Comparison of ENCODE assay signal across 8 cellular contexts in the genomic region with DNA sequence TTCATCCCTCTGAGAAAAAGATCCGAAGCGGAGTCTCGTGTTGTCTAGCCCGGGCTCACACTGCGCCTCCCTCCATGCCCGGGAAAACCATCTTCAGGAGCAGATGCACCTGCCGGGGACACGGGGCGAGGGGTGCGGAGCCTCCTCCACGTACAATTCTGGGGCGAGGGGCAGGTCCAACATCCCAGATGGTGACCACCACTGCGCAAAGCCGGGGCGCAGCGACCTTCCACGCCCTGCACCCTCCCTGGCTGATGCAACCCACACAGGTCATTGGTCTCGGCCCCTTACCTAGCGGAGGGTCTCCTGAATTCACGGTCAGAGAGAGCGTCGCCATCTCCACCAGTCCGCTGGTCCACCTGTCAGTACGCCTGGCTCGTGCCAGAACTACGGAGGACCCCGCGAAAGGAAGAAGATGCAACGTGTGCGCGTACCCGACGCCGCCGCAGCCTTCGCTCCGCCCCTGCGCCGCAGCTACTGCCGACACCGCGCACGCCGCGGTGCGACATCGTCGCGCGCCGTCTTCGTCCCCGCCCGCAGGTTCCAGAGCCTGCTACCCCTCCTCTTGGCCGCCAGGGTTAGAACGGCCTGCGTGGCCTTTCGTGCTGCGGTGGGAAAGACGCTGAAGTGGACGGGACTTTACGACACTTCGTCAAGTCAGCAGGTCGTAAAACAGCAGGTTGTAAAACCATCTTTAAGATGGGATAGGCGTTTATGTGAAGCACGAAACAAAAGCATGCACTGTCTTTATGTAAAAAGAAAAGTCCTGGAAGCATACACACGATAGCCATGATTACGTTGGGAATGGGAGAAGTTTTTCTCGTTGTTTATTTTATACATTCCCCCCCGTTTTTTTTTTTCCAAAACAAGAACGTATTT. TPM values are rescaled to one million over a fixed set of nuclear protein-coding genes. Genes with fewer than 3 reads are reported as not detected.
A peak's percentile ranks its signal among the peaks of the same experiment; 100 is the strongest.
DNase-seq lines count a peak whose midpoint lies in the region; ATAC-seq, FAIRE-seq and TF ChIP-seq lines count a peak whose summit lies in the region.

Gene EPRS1 (minus strand): TSS at position 454 of the 879 bp plus-strand sequence. CDS start 117 bp downstream, at position 337.

- ATAC-seq in GM19324 (IDR thresholded peaks at IDR 0.05; ENCODE audit: low FRiP score, unreplicated experiment) (peak; percentile 100), HG03520 (IDR thresholded peaks at IDR 0.05; ENCODE audit: unreplicated experiment) (peak; percentile 99), HepG2 (peak; percentile 97)

- H3K4me2 ChIP-seq in BLaER1 treated with 17β-estradiol and CSF1 and Interleukin-3, amounts not matched to agents 10 nM and 100 nM, result peak within 1 kb of the TSS; percentile 73 to 100 (median 82)
- peak within 1 kb of the TSS; percentile 81 for H3K4me2 ChIP-seq in HepG2 (ENCODE audit: low read depth, low read length)

- intact Hi-C loops in HepG2 (cut with micrococcal nuclease; ENCODE audit: unreplicated experiment), result loop anchor here (1.0 kb wide), 1 partner anchor 48 kb away; the partner anchor contains the start of gene IARS2

- TF ChIP-seq POLR2A in HepG2 (IDR thresholded peaks at IDR 0.05; ENCODE audit: insufficient read depth in 1 of 2, low read depth in 2 of 2, low read length in 2 of 2), result peak; percentile 74 to 92

- H3K9ac ChIP-seq in BLaER1 treated with 17β-estradiol and CSF1 and Interleukin-3, amounts not matched to agents 10 nM and 100 nM, result peak within 1 kb of the TSS; percentile 77 to 90 (median 85)
- peak within 1 kb of the TSS; percentile 84 for H3K9ac ChIP-seq in HepG2 (ENCODE audit: insufficient read depth, low read depth, low read length)

- H3K79me2 ChIP-seq in HepG2 (ENCODE audit: insufficient read depth, low read length), result peaks cover 39% of the 10 kb centered on the region

- POLR2A ChIA-PET in HepG2 (lab: Yijun Ruan, JAX), result interaction anchor here (0.7 to 1.0 kb wide), 5 partner anchors 17 to 162 kb away, joined by 3 to 9 read pairs (median 3); partner anchors contain the start of genes IARS2 and SLC30A10

- CTCF ChIA-PET in HepG2 (lab: Yijun Ruan, JAX; ENCODE audit: low intra/inter-chr PET ratio, low total read pairs), result interaction anchor here (0.6 kb wide), 1 partner anchor 13 kb away, joined by 3 read pairs; no protein-coding TSS in a partner anchor

- TF ChIP-seq CTCF in HepG2 (CRISPR knock-in tag; IDR thresholded peaks at IDR 0.05), result peak; percentile 87

- TSS peak; percentile 69 for BruUV-seq in HepG2 (replicated peaks; lab: Mats Ljungman, UMichigan)

- H3K27ac ChIP-seq in BLaER1 treated with 17β-estradiol and CSF1 and Interleukin-3, amounts not matched to agents 10 nM and 100 nM, result peak within 1 kb of the TSS; percentile 57 to 83 (median 77)
- H3K27ac ChIP-seq in HepG2 (ENCODE audit: extremely low read length, insufficient read depth, low read length), result peak within 1 kb of the TSS; percentile 78

- in situ Hi-C loops in HepG2 (cut with HindIII; ENCODE audit: extremely low pct_ligation_motif_present, low pct_unique_long_range_greater_than_20kb), result loop anchor here (5.0 kb wide), 1 partner anchor 41 kb away; the partner anchor contains the start of gene BPNT1

- H3K4me1 ChIP-seq in BLaER1 treated with 17β-estradiol and CSF1 and Interleukin-3, amounts not matched to agents 10 nM and 100 nM, result peaks cover 24 to 31% (median 28%) of the 10 kb centered on the region in 10 experiments
- peaks cover 22% of the 10 kb centered on the region for H3K4me1 ChIP-seq in HepG2 (ENCODE audit: insufficient read depth, low read length)

- peak; percentile 98 for FAIRE-seq in HepG2 (lab: Jason Lieb, UNC)

- WGBS in HepG2 (ENCODE audit: low lambda C conversion rate), result 3% methylated on average over 22 of the region's 71 CpGs

- H3K4me3 ChIP-seq in BLaER1 treated with 17β-estradiol and CSF1 and Interleukin-3, amounts not matched to agents 10 nM and 100 nM, result peak within 1 kb of the TSS; percentile 78 to 97 (median 88)
- H3K4me3 ChIP-seq in HepG2 (replicated peaks in 1 of 3; ENCODE audit: insufficient read depth in 1 of 3, low read depth in 2 of 3, low read length in 3 of 3), result peak within 1 kb of the TSS; percentile 94 to 96 (median 96)

- DNase-seq in NCI-H69 (lab: John Stamatoyannopoulos, UW) (peak; percentile 99), dermis blood vessel endothelial cell (peak; percentile 99), HepG2 (ENCODE audit: low spot score) (peak; percentile 93)
- DNase-seq in activated CD4-positive, alpha-beta T cell treated with anti-CD3 and anti-CD28 coated beads, Interleukin-2, amount 50 U/mL, for 24 hours (ENCODE audit: low read depth in 1 of 2, low spot score in 1 of 2), result peak; percentile 84 to 91
- DNase-seq in stimulated activated CD4-positive, alpha-beta T cell treated with anti-CD3 and anti-CD28 coated beads, Interleukin-4, amount 100 ng/mL, for 24 hours, result peak; percentile 94

- peaks cover 0 to 40% (median 16%) of the 10 kb centered on the region in 11 experiments; a peak in 13 of 22 replicates for H4K20me1 ChIP-seq in BLaER1 treated with 17β-estradiol and CSF1 and Interleukin-3, amounts not matched to agents 10 nM and 100 nM
- no peaks in the 10 kb centered on the region; the same call in 1 of the 2 replicates for H4K20me1 ChIP-seq in HepG2 (ENCODE audit: insufficient read depth, low read length)

- TF ChIP-seq EP300 in HepG2 (IDR thresholded peaks at IDR 0.05; ENCODE audit: low read depth in 2 of 2, low read length in 2 of 2), result no peak
- TF ChIP-seq EP300 in HepG2 (CRISPR knock-in tag; IDR thresholded peaks at IDR 0.05; ENCODE audit: borderline replicate concordance), result peak; percentile 18; the same call in 1 of the 2 replicates

- H3K36me3 ChIP-seq in BLaER1 treated with 17β-estradiol and CSF1 and Interleukin-3, amounts not matched to agents 10 nM and 100 nM, result peaks cover under 1 to 15% (median 12%) of the 10 kb centered on the region in 11 experiments; a peak in 17 of 22 replicates
- 0 out of 5 replicates have a peak, but pooled peaks cover 1 to 6% of the 10 kb centered on the region in 2 experiments for H3K36me3 ChIP-seq in HepG2 (replicated peaks in 1 of 2; ENCODE audit: control insufficient read depth in 1 of 2, insufficient read depth in 2 of 2, low read length in 2 of 2)

- no peaks in the 10 kb centered on the region for H3K9me3 ChIP-seq in BLaER1 treated with 17β-estradiol and CSF1 and Interleukin-3, amounts not matched to agents 10 nM and 100 nM (replicated peaks in 1 of 11)
- no peaks in the 10 kb centered on the region for H3K9me3 ChIP-seq in HepG2 (ENCODE audit: low read length)

- TF ChIP-seq RAD21 in HepG2 (CRISPR knock-in tag; IDR thresholded peaks at IDR 0.05), result peak; percentile 44; the same call in 1 of the 2 replicates

- H3K27me3 ChIP-seq in BLaER1 treated with 17β-estradiol and CSF1 and Interleukin-3, amounts not matched to agents 10 nM and 100 nM, result no peaks in the 10 kb centered on the region
- no peaks in the 10 kb centered on the region for H3K27me3 ChIP-seq in HepG2 (ENCODE audit: control insufficient read depth in 1 of 2, insufficient read depth in 2 of 2, low read length in 2 of 2)

- peak within 1 kb of the TSS; percentile 70 for H2AFZ ChIP-seq in HepG2 (ENCODE audit: low read length)

TF ChIP-seq in HepG2, 621 proteins besides CTCF, POLR2A, EP300 and RAD21 (continues in another document):
- peak; percentile 22 for TF ChIP-seq ZNF629 (CRISPR knock-in tag; conservative IDR thresholded peaks at IDR 0.05)
- TF ChIP-seq CSRNP2 (CRISPR knock-in tag; conservative IDR thresholded peaks at IDR 0.05; ENCODE audit: low read depth), result no peak
- no peak; the same call in 1 of the 2 replicates for TF ChIP-seq EEA1 (CRISPR knock-in tag; IDR thresholded peaks at IDR 0.05; ENCODE audit: borderline replicate concordance)
- peak; percentile 67; the same call in 1 of the 2 replicates for TF ChIP-seq TGIF2 (CRISPR knock-in tag; IDR thresholded peaks at IDR 0.05)
- peak; percentile 46; the same call in 1 of the 2 replicates for TF ChIP-seq HCFC1 (IDR thresholded peaks at IDR 0.05; ENCODE audit: low read depth, low read length)
- no peak for TF ChIP-seq KLF11 (CRISPR knock-in tag; IDR thresholded peaks at IDR 0.05)

RNA-seq across cellular contexts. Expression of gene EPRS1, which starts in this region (rescaled TPM):
- total RNA-seq in dermis blood vessel endothelial cell (101 and 154 TPM in 2 replicates), HepG2 (2016; rRNA removed; fragmentation: Illumina TruSeq; extraction: Trizol) (124 and 194 TPM in 2 replicates)
- total RNA-seq in HepG2 (2016; cell fraction: cytosol; rRNA removed; fragmentation: Illumina TruSeq; extraction: Trizol; ENCODE audit: low read depth), result 16.7 and 18.1 TPM in 2 replicates
- 119 and 184 TPM in 2 replicates for total RNA-seq in HepG2 (2016; cell fraction: insoluble cytoplasmic fraction; rRNA removed; fragmentation: Illumina TruSeq; extraction: Trizol)
- 23.3 and 32.3 TPM in 2 replicates for total RNA-seq in HepG2 (2016; cell fraction: membrane; rRNA removed; fragmentation: Illumina TruSeq; extraction: Trizol)
- 87.3 and 93.5 TPM in 2 replicates for total RNA-seq in HepG2 (2016; cell fraction: nucleus; rRNA removed; fragmentation: Illumina TruSeq; extraction: Trizol)
- polyA plus RNA-seq in HepG2 (2011; rRNA removed), result 67.5 and 86.1 TPM in 2 replicates
- 20.0 and 26.9 TPM in 2 replicates for polyA plus RNA-seq in HepG2 (2011; cell fraction: cytosol; rRNA removed)
- 13.1 and 18.8 TPM in 2 replicates for polyA plus RNA-seq in HepG2 (2011; cell fraction: nucleus; rRNA removed)
- 70.1 and 74.9 TPM in 2 replicates for polyA plus RNA-seq in HepG2 (2012)
- polyA plus RNA-seq in HepG2 (2016; cell fraction: cytosol; fragmentation: Illumina TruSeq; extraction: Trizol; ENCODE audit: low read depth), result 4.8 and 6.3 TPM in 2 replicates
- 140 and 143 TPM in 2 replicates for polyA plus RNA-seq in HepG2 (2016; cell fraction: insoluble cytoplasmic fraction; fragmentation: Illumina TruSeq; extraction: Trizol; ENCODE audit: low read depth)
- polyA plus RNA-seq in HepG2 (2016; cell fraction: membrane; fragmentation: Illumina TruSeq; extraction: Trizol; ENCODE audit: low read depth), result 13.9 and 18.0 TPM in 2 replicates
- 83.9 and 84.1 TPM in 2 replicates for polyA plus RNA-seq in HepG2 (2016; cell fraction: nucleus; fragmentation: Illumina TruSeq; extraction: Trizol; ENCODE audit: insufficient read depth, low read depth)
- polyA minus RNA-seq in HepG2 (2011; rRNA and poly(A)+ RNA removed; ENCODE audit: low replicate concordance), result 61.0 and 121 TPM in 2 replicates
- 68.1 and 86.3 TPM in 2 replicates for polyA minus RNA-seq in HepG2 (2011; cell fraction: cytosol; rRNA and poly(A)+ RNA removed)
- polyA minus RNA-seq in HepG2 (2011; cell fraction: nucleus; rRNA and poly(A)+ RNA removed), result 60.3 and 73.6 TPM in 2 replicates

Comparison
In these comparisons a context has a peak if more than half of its experiments do, and no peak if none do; other contexts are left out.
1. Peak in every context shown above with its lines: DNase-seq, ATAC-seq, H3K4me3 ChIP-seq and H3K27ac ChIP-seq.